8 cellular contexts compared by ENCODE assay signal in the genomic region with DNA sequence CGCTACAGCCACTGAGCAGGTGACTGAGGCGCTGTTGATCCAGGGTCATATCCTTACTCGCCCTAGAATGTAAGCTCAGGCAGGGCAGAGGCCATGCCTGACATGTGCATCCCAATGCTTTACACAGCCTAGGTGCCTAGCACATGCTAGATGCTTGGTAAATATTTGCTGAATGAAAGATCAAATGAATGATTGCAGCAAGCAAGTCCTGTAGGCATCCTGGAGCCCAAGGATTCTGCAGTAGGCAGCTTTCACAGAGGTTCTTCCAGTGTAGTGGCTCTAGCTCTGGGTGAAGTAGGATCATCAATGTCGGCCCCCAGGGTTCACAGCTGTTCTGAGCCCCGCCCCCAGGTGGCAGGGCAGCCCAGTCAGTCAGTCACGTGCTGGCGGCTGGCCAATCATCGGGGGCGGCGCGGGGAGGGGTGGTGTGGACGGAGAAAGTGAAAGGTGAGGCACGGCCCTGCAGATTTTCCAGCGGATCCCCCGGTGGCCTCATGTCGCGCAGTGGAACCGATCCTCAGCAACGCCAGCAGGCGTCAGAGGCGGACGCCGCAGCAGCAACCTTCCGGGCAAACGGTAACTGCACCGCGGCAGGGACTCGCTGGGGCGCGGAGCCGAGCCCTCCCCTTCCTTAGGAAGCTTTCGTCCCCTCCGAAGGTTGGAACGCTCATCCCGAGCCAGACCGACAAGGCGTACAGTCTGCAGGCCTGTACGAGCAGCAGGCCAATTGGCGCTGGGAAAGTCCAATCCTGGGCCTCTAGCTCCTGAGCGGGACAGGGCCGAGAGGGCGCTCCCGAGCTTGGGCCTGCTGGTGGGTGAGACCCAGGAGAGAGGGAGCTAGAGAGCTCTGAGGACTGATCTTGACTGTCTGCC. TPM values are rescaled to one million over a fixed set of nuclear protein-coding genes. Genes with fewer than 3 reads are reported as not detected.
DNase-seq lines count a peak whose midpoint lies in the region; ATAC-seq and TF ChIP-seq lines count a peak whose summit lies in the region.

A gene (plus strand): TSS at position 465 of the 873 bp plus-strand sequence. CDS start 30 bp downstream, at position 495.

- peak; percentile 54 for TF ChIP-seq CTCF in epithelial cell of proximal tubule (conservative IDR thresholded peaks at IDR 0.05; ENCODE audit: low read depth, low read length)

- peaks cover 27% of the 10 kb centered on the region for H3K4me1 ChIP-seq in mucosa of stomach (ENCODE audit: control insufficient read depth, insufficient read depth, low read length)

- H3K4me3 ChIP-seq in epithelial cell of proximal tubule (ENCODE audit: low read depth, low read length): peak within 1 kb of the TSS; percentile 70
- peak within 1 kb of the TSS; percentile 94 for H3K4me3 ChIP-seq in mucosa of stomach (ENCODE audit: low read length)

- peaks cover 11% of the 10 kb centered on the region for H3K36me3 ChIP-seq in mucosa of stomach (ENCODE audit: control insufficient read depth, insufficient read depth, low read length)

- peak within 1 kb of the TSS; percentile 90 to 96 (median 94) for H3K4me3 Mint-ChIP-seq in IgD-negative memory B cell

- ATAC-seq in GM21529 (IDR thresholded peaks at IDR 0.05; ENCODE audit: unreplicated experiment): peak; percentile 82

- H3K9me3 ChIP-seq in mucosa of stomach (ENCODE audit: control insufficient read depth, low read length): no peaks in the 10 kb centered on the region

- peak within 1 kb of the TSS; percentile 68 to 92 (median 71) for H3K27ac Mint-ChIP-seq in IgD-negative memory B cell

- H3K27me3 Mint-ChIP-seq in IgD-negative memory B cell: no peaks in the 10 kb centered on the region

- peaks cover 17 to 18% (median 18%) of the 10 kb centered on the region in 3 donors for H3K4me1 Mint-ChIP-seq in IgD-negative memory B cell

- H3K27me3 ChIP-seq in mucosa of stomach (ENCODE audit: control insufficient read depth, insufficient read depth, low read length): no peaks in the 10 kb centered on the region

- no peaks in the 10 kb centered on the region for H3K9me3 Mint-ChIP-seq in IgD-negative memory B cell

- peak; percentile 74 for DNase-seq in DMS153 treated with DMSO at 0.1 percent for 48 hours (lab: John Stamatoyannopoulos, UW; ENCODE audit: unreplicated experiment)
- DNase-seq in OCI-M2 (lab: John Stamatoyannopoulos, UW; ENCODE audit: unreplicated experiment): peak; percentile 49
- peak; percentile 96 for DNase-seq in activated T-cell treated with anti-CD3 and anti-CD28 coated beads, Interleukin-2, amount 50 U/mL, for 1 hour
- DNase-seq in epithelial cell of proximal tubule (ENCODE audit: low read depth): no peak
- peak; percentile 99 for DNase-seq in stimulated activated CD8-positive, alpha-beta memory T cell treated with anti-CD3 and anti-CD28 coated beads, Interleukin-4, amount 100 ng/mL, for 48 hours

- peak within 1 kb of the TSS; percentile 73 for H3K9ac ChIP-seq in mucosa of stomach (ENCODE audit: low read length)

- H3K36me3 Mint-ChIP-seq in IgD-negative memory B cell: peaks cover 2% of the 10 kb centered on the region

RNA-seq across cellular contexts. Expression of the gene that starts here (rescaled TPM):
- 37.2 TPM for polyA plus RNA-seq in IgD-negative memory B cell
- 20.3 and 24.5 TPM in 2 replicates for total RNA-seq in epithelial cell of proximal tubule
